In genomic region chr16:17026600-17027242, GRCh38 we compare ENCODE assay signal across 8 cellular contexts.
DNase-seq lines count a peak whose midpoint lies in the region; ATAC-seq and TF ChIP-seq lines count a peak whose summit lies in the region.

No MANE protein-coding gene starts in this region.

- intact Hi-C loops in lower leg skin (cut with DNase I; ENCODE audit: low total_unique reads): no loop called here
- intact Hi-C loops in posterior cingulate gyrus (cut with DNase I): no loop called here
- intact Hi-C loops in upper lobe of right lung (cut with DNase I): no loop called here

- no peaks in the 10 kb centered on the region; the same call in 1 of the 2 replicates for H3K9me3 ChIP-seq in Loucy (ENCODE audit: insufficient read depth, low read depth, low read length)
- peaks cover 4% of the 10 kb centered on the region for H3K9me3 ChIP-seq in upper lobe of right lung

- H3K9me2 ChIP-seq in Loucy (replicated peaks; ENCODE audit: low read depth, low read length): no peaks in the 10 kb centered on the region

- H3K27me3 Mint-ChIP-seq in chondrocyte (ENCODE audit: low read depth): no peaks in the 10 kb centered on the region

- H4K20me1 ChIP-seq in Loucy (ENCODE audit: insufficient read depth, low read length, poor library complexity, severe bottlenecking): no peaks in the 10 kb centered on the region

- H3K27me3 ChIP-seq in Loucy (ENCODE audit: insufficient read depth, low read length, poor library complexity, severe bottlenecking) (no peaks in the 10 kb centered on the region), upper lobe of right lung (no peaks in the 10 kb centered on the region)

- no peak for TF ChIP-seq POLR2A in lower leg skin (IDR thresholded peaks at IDR 0.05)

- peak overlapping the region; percentile 59 for H3K4me2 ChIP-seq in Loucy (ENCODE audit: low read depth, low read length, poor library complexity, severe bottlenecking)

- DNase-seq in stimulated activated CD4-positive, alpha-beta T cell treated with anti-CD3 and anti-CD28 coated beads, Interleukin-2, amount 100 ng/mL, for 24 hours: peak; percentile 28 to 34
- no peak for DNase-seq in chondrocyte (ENCODE audit: low spot score)
- no peak for DNase-seq in lower leg skin (ENCODE audit: low spot score in 2 of 2)
- DNase-seq in posterior cingulate gyrus: no peak
- DNase-seq in upper lobe of right lung: no peak

- no peak overlapping the region for H3K9ac ChIP-seq in Loucy (ENCODE audit: low read depth, low read length, poor library complexity, severe bottlenecking)

- H3K4me1 ChIP-seq in Loucy (ENCODE audit: insufficient read depth, low read length, poor library complexity, severe bottlenecking): peaks cover 26% of the 10 kb centered on the region
- H3K4me1 ChIP-seq in upper lobe of right lung: no peaks in the 10 kb centered on the region

- H3K9me3 Mint-ChIP-seq in chondrocyte (ENCODE audit: low read depth): peaks cover 9% of the 10 kb centered on the region

- H3K27ac ChIP-seq in upper lobe of right lung: no peak overlapping the region

- H3K4me3 ChIP-seq in Loucy (ENCODE audit: low read length, poor library complexity, severe bottlenecking): peak overlapping the region; percentile 42
- H3K4me3 ChIP-seq in lower leg skin (ENCODE audit: low read depth, poor library complexity, severe bottlenecking): no peak overlapping the region
- H3K4me3 ChIP-seq in upper lobe of right lung: no peak overlapping the region

- H3K36me3 ChIP-seq in Loucy (ENCODE audit: insufficient read depth, low read length) (no peaks in the 10 kb centered on the region), upper lobe of right lung (no peaks in the 10 kb centered on the region)

- no peaks in the 10 kb centered on the region for H3K79me2 ChIP-seq in Loucy (ENCODE audit: insufficient read depth, low read length)

- 53 to 65% methylated on average over 2 of the region's 2 CpGs for WGBS in lower leg skin, 2 donors

- ATAC-seq in GM18870 (IDR thresholded peaks at IDR 0.05; ENCODE audit: unreplicated experiment) (peak; percentile 73), GM21825 (IDR thresholded peaks at IDR 0.05; ENCODE audit: unreplicated experiment) (peak; percentile 68), upper lobe of right lung (no peak)

- no peak overlapping the region for H3K4me3 Mint-ChIP-seq in chondrocyte (ENCODE audit: unreplicated experiment)

- H3K4me1 Mint-ChIP-seq in chondrocyte (ENCODE audit: low read depth): no peaks in the 10 kb centered on the region

- no peak overlapping the region for H2AFZ ChIP-seq in Loucy (ENCODE audit: low read length)

- no peak overlapping the region for H3K27ac Mint-ChIP-seq in chondrocyte (ENCODE audit: unreplicated experiment)

- H3F3A ChIP-seq in Loucy (ENCODE audit: low read depth): no peaks in the 10 kb centered on the region

- TF ChIP-seq CTCF in Loucy (conservative IDR thresholded peaks at IDR 0.05; ENCODE audit: low read length) (no peak), chondrocyte (IDR thresholded peaks at IDR 0.05) (no peak), lower leg skin (IDR thresholded peaks at IDR 0.05) (no peak), upper lobe of right lung (IDR thresholded peaks at IDR 0.05) (no peak)

- no peaks in the 10 kb centered on the region for H3K36me3 Mint-ChIP-seq in chondrocyte (ENCODE audit: low read depth)

Comparison
In these comparisons a context has a peak if more than half of its experiments do, and no peak if none do; other contexts are left out.
1. DNase-seq: peak in stimulated activated CD4-positive, alpha-beta T cell treated with anti-CD3 and anti-CD28 coated beads, Interleukin-2, amount 100 ng/mL, for 24 hours (2 of 2); none in chondrocyte (single experiment), lower leg skin (0 of 2), posterior cingulate gyrus (0 of 10) and upper lobe of right lung (single experiment).